2 cellular contexts compared by ENCODE assay signal in genomic region chr6:160125105-160125504, GRCh38. TPM values are rescaled to one million over a fixed set of nuclear protein-coding genes. Genes with fewer than 3 reads are reported as not detected.
"Had no signal": no experiment of that assay in that cellular context is flagged by ENCODE, and none has a peak within 500 bp of the region (broad histone marks: within the 10 kb centered on the region; RNA-seq: fewer than 3 reads in every experiment).

No MANE protein-coding gene starts in this region.

RNA-seq across cellular contexts. Expression of gene SLC22A1, which starts 3.5 kb away (rescaled TPM):
- total RNA-seq: right atrium auricular region, temporal lobe had no signal
